ENCODE assay signal across 20 cellular contexts in genomic region chrX:38798956-38799355, GRCh38. TPM values are rescaled to one million over a fixed set of nuclear protein-coding genes. Genes with fewer than 3 reads are reported as not detected.
DNase-seq lines count a peak whose midpoint lies in the region; ATAC-seq and TF ChIP-seq lines count a peak whose summit lies in the region.
"Had no signal": no experiment of that assay in that cellular context is flagged by ENCODE, and none has a peak within 500 bp of the region (broad histone marks: within the 10 kb centered on the region; RNA-seq: fewer than 3 reads in every experiment).

No MANE protein-coding gene starts in this region.

- no peaks in the 10 kb centered on the region for H3K9me3 ChIP-seq in skeletal muscle satellite cell (replicated peaks; ENCODE audit: low read length)
- H3K9me3 ChIP-seq: ovary, SJSA1, tibial nerve had no signal

- H3K4me3 Mint-ChIP-seq in activated naive CD8-positive, alpha-beta T cell treated with anti-CD3 and anti-CD28 coated beads, Interleukin-2, amount 50 U/mL, for 24 hours, result no peak overlapping the region
- H3K4me3 Mint-ChIP-seq: H9; T-helper 2 cell treated with Interferon-gamma antibody and Interleukin-4, amounts not matched to agents 5 μg/mL and 100 μg/mL, for 36 hours had no signal

- CTCF ChIA-PET in RWPE1 (lab: Yijun Ruan, JAX), result no interaction called here

- no peak overlapping the region for H3K9ac ChIP-seq in skeletal muscle satellite cell (ENCODE audit: low read depth, low read length)
- H3K9ac ChIP-seq: BLaER1 treated with 17β-estradiol and CSF1 and Interleukin-3, amounts not matched to agents 10 nM and 100 nM had no signal

- POLR2A ChIA-PET in RWPE1 (lab: Yijun Ruan, JAX; ENCODE audit: low non-redundant PET), result no interaction called here

- H3K4me3 ChIP-seq in epithelial cell of esophagus (ENCODE audit: low read length), result no peak overlapping the region
- H3K4me3 ChIP-seq in skeletal muscle satellite cell (ENCODE audit: low read length), result no peak overlapping the region
- H3K4me3 ChIP-seq: BLaER1 treated with 17β-estradiol and CSF1 and Interleukin-3, amounts not matched to agents 10 nM and 100 nM; GM12878; ovary; SJSA1; tibial nerve had no signal

- peak overlapping the region; percentile 18 for H3K4me2 ChIP-seq in skeletal muscle satellite cell (ENCODE audit: low read length)

- peaks cover 23% of the 10 kb centered on the region for H3K36me3 Mint-ChIP-seq in activated naive CD8-positive, alpha-beta T cell treated with anti-CD3 and anti-CD28 coated beads, Interleukin-2, amount 50 U/mL, for 24 hours (ENCODE audit: low read depth)

- H3K27ac Mint-ChIP-seq in activated naive CD8-positive, alpha-beta T cell treated with anti-CD3 and anti-CD28 coated beads, Interleukin-2, amount 50 U/mL, for 24 hours, result no peak overlapping the region
- H3K27ac Mint-ChIP-seq: H9; T-helper 2 cell treated with Interferon-gamma antibody and Interleukin-4, amounts not matched to agents 5 μg/mL and 100 μg/mL, for 36 hours had no signal

- no peaks in the 10 kb centered on the region for H3K27me3 Mint-ChIP-seq in activated naive CD8-positive, alpha-beta T cell treated with anti-CD3 and anti-CD28 coated beads, Interleukin-2, amount 50 U/mL, for 24 hours

- H3K4me1 Mint-ChIP-seq in activated naive CD8-positive, alpha-beta T cell treated with anti-CD3 and anti-CD28 coated beads, Interleukin-2, amount 50 U/mL, for 24 hours, result peaks cover 10% of the 10 kb centered on the region

- peak; percentile 11 for DNase-seq in GM03348 (ENCODE audit: low spot score)
- DNase-seq in RWPE1 (ENCODE audit: low spot score), result peak; percentile 17
- DNase-seq in epithelial cell of esophagus (ENCODE audit: low read depth), result peak; percentile 42
- no peak for DNase-seq in activated naive CD8-positive, alpha-beta T cell treated with anti-CD3 and anti-CD28 coated beads, Interleukin-2, amount 50 U/mL, for 24 hours
- DNase-seq in hypothalamus (lab: John Stamatoyannopoulos, UW), result no peak
- no peak for DNase-seq in activated CD8-positive, alpha-beta memory T cell treated with anti-CD3 and anti-CD28 coated beads for 24 hours
- DNase-seq: cerebellar nuclear complex; GF-D8; H9; NCI-H1417 treated with DMSO at 0.1 percent for 48 hours; NCI-H2171 treated with DMSO at 0.1 percent for 48 hours; ovary; stimulated activated naive CD8-positive, alpha-beta T cell treated with anti-CD3 and anti-CD28 coated beads, Interleukin-15, Interleukin-2, amounts not matched to agents 100 U/mL and 50 U/mL, for 24 hours had no signal

- ATAC-seq in activated naive CD8-positive, alpha-beta T cell treated with anti-CD3 and anti-CD28 coated beads, Interleukin-2, amount 50 U/mL, for 24 hours, result no peak
- ATAC-seq: GM12878; sciatic nerve; stimulated activated naive CD8-positive, alpha-beta T cell treated with anti-CD3 and anti-CD28 coated beads, Interleukin-15, Interleukin-2, amounts not matched to agents 100 U/mL and 50 U/mL, for 24 hours had no signal

- H3K27me3 ChIP-seq in skeletal muscle satellite cell (ENCODE audit: control insufficient read depth, insufficient read depth, low read length), result no peaks in the 10 kb centered on the region
- H3K27me3 ChIP-seq: BLaER1 treated with 17β-estradiol and CSF1 and Interleukin-3, amounts not matched to agents 10 nM and 100 nM; ovary; SJSA1; tibial nerve had no signal

- no peaks in the 10 kb centered on the region for H3K9me3 Mint-ChIP-seq in activated naive CD8-positive, alpha-beta T cell treated with anti-CD3 and anti-CD28 coated beads, Interleukin-2, amount 50 U/mL, for 24 hours
- H3K9me3 Mint-ChIP-seq: T-helper 2 cell treated with Interferon-gamma antibody and Interleukin-4, amounts not matched to agents 5 μg/mL and 100 μg/mL, for 36 hours had no signal

- H3K36me3 ChIP-seq in skeletal muscle satellite cell (ENCODE audit: insufficient read depth, low read length), result no peaks in the 10 kb centered on the region
- H3K36me3 ChIP-seq: BLaER1 treated with 17β-estradiol and CSF1 and Interleukin-3, amounts not matched to agents 10 nM and 100 nM; ovary; SJSA1; tibial nerve had no signal

- H3K4me1 ChIP-seq in skeletal muscle satellite cell (ENCODE audit: control insufficient read depth, insufficient read depth, low read length), result peaks cover 35% of the 10 kb centered on the region

- no peak for TF ChIP-seq CTCF in RWPE1 (conservative IDR thresholded peaks at IDR 0.05; ENCODE audit: low read depth)
- no peak for TF ChIP-seq CTCF in epithelial cell of esophagus (IDR thresholded peaks at IDR 0.05; ENCODE audit: insufficient read depth, low read depth, low read length, missing control alignments)

- no peak overlapping the region for H3K27ac ChIP-seq in RWPE1
- H3K27ac ChIP-seq: BLaER1 treated with 17β-estradiol and CSF1 and Interleukin-3, amounts not matched to agents 10 nM and 100 nM; ovary; SJSA1; tibial nerve had no signal

RNA-seq across cellular contexts. Expression of gene MID1IP1, which starts 2.3 kb away (rescaled TPM):
- total RNA-seq in skeletal muscle satellite cell (2012; rRNA removed), result 85.2 and 103 TPM in 2 replicates

Comparison
In these comparisons a context has a peak if more than half of its experiments do, and no peak if none do; other contexts are left out.
1. DNase-seq: peak in GM03348 (single experiment), RWPE1 (single experiment) and epithelial cell of esophagus (single experiment); none in activated naive CD8-positive, alpha-beta T cell treated with anti-CD3 and anti-CD28 coated beads, Interleukin-2, amount 50 U/mL, for 24 hours (single experiment), hypothalamus (0 of 51) and activated CD8-positive, alpha-beta memory T cell treated with anti-CD3 and anti-CD28 coated beads for 24 hours (single experiment).